Comparison of ENCODE assay signal across 18 cellular contexts in the genomic region with DNA sequence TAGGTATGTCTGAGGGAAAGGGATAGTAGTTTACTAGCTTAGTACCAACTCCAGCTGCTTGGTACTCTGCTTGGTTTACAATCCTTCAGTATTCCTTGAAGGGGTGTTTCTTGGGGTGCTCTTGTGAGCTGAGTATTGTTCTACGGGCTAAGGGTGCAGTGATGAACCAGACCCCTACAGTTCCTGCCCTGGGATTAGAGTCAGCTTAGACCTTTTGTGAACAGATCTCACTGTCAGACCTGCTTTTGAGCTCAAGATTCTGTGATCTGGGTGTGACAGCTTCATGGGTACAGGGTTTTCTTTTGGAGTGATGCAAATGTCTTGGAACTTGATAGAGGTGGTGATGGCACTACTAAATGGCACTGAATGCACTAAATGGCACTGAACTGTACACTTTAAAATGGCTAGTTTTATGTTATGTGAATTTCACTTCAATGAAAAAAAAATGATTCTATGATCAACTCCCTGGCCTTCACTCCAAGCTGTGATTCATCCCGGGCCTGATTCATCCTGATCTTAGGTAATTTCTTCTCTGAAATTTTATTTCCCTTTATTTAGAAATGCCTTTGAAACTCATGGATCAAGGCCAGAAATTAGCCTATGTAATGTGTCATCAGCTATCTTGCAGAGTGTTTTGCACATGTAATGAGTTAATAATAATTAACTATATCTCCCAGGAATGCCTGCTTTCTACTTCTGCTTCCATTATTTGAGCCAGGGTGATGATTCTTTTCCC.
DNase-seq lines count a peak whose midpoint lies in the region; ATAC-seq and TF ChIP-seq lines count a peak whose summit lies in the region.
"Had no signal": no experiment of that assay in that cellular context is flagged by ENCODE, and none has a peak within 500 bp of the region (broad histone marks: within the 10 kb centered on the region; RNA-seq: fewer than 3 reads in every experiment).

No MANE protein-coding gene starts in this region.

- no peak overlapping the region for H3K4me3 Mint-ChIP-seq in progenitor cell of endocrine pancreas (ENCODE audit: low read depth)
- H3K4me3 Mint-ChIP-seq: HFFc6; naive thymus-derived CD4-positive, alpha-beta T cell; stimulated activated naive B cell treated with anti-CD40 and anti-IgM and Interleukin-4, amounts not matched to agents 10 μg/mL and 1 μg/mL and 100 μg/mL, for 72 hours; T-helper 1 cell treated with Interleukin-12 subunit alpha and Interleukin-12 subunit beta and Interleukin-4 antibody, amounts not matched to agents 30 μg/mL and 1 μg/mL, for 36 hours had no signal

- POLR2A ChIA-PET in SK-N-SH (lab: Yijun Ruan, JAX): interaction anchor here (1.0 kb wide), 1 partner anchor 9 kb away, joined by 3 read pairs; no protein-coding TSS in a partner anchor

- H2AFZ ChIP-seq in SK-N-SH (ENCODE audit: low read depth) (peak overlapping the region; percentile 0; the same call in 1 of the 2 replicates), fibroblast of lung (ENCODE audit: low read length) (no peak overlapping the region), hepatocyte (no peak overlapping the region)

- no peaks in the 10 kb centered on the region for H3K36me3 ChIP-seq in SK-N-SH (replicated peaks in 1 of 2; ENCODE audit: control insufficient read depth in 1 of 2, insufficient read depth in 2 of 2, low read length in 1 of 2)
- no peaks in the 10 kb centered on the region for H3K36me3 ChIP-seq in fibroblast of lung (ENCODE audit: control insufficient read depth, insufficient read depth, low read length)
- no peaks in the 10 kb centered on the region for H3K36me3 ChIP-seq in gastroesophageal sphincter
- no peaks in the 10 kb centered on the region for H3K36me3 ChIP-seq in hepatocyte (replicated peaks; ENCODE audit: insufficient read depth, low read depth)
- H3K36me3 ChIP-seq: BLaER1, colonic mucosa, lower lobe of right lung, tibial nerve had no signal

- CTCF ChIA-PET in SK-N-SH (lab: Yijun Ruan, JAX): interaction anchor here (0.6 to 2.2 kb wide), 5 partner anchors 12 to 505 kb away, joined by 3 to 7 read pairs (median 3); no protein-coding TSS in a partner anchor

- no peaks in the 10 kb centered on the region for H3K27me3 Mint-ChIP-seq in progenitor cell of endocrine pancreas
- H3K27me3 Mint-ChIP-seq: stimulated activated naive B cell treated with anti-CD40 and anti-IgM and Interleukin-4, amounts not matched to agents 10 μg/mL and 1 μg/mL and 100 μg/mL, for 72 hours had no signal

- ATAC-seq in gastroesophageal sphincter: no peak
- ATAC-seq: lower lobe of right lung; naive thymus-derived CD4-positive, alpha-beta T cell; stimulated activated naive B cell treated with anti-CD40 and anti-IgM and Interleukin-4, amounts not matched to agents 10 μg/mL and 1 μg/mL and 100 μg/mL, for 72 hours had no signal

- TF ChIP-seq POLR2A in gastroesophageal sphincter (IDR thresholded peaks at IDR 0.05): no peak

- peak overlapping the region; percentile 2 for H3K4me2 ChIP-seq in SK-N-SH
- H3K4me2 ChIP-seq in fibroblast of lung (ENCODE audit: extremely low read depth, insufficient read depth, low read length): no peak overlapping the region
- H3K4me2 ChIP-seq in hepatocyte: no peak overlapping the region
- H3K4me2 ChIP-seq: BLaER1 had no signal

- no peaks in the 10 kb centered on the region for H3K4me1 Mint-ChIP-seq in progenitor cell of endocrine pancreas (ENCODE audit: low read depth)
- H3K4me1 Mint-ChIP-seq: stimulated activated naive B cell treated with anti-CD40 and anti-IgM and Interleukin-4, amounts not matched to agents 10 μg/mL and 1 μg/mL and 100 μg/mL, for 72 hours had no signal

- peak; percentile 54 for DNase-seq in GM04504 (ENCODE audit: low read depth)
- DNase-seq in SK-N-SH: no peak
- peak; percentile 54 to 71 for DNase-seq in fibroblast of lung (ENCODE audit: low read depth in 2 of 2)
- peak; percentile 12 for DNase-seq in skeletal muscle cell (ENCODE audit: low read depth)
- DNase-seq in progenitor cell of endocrine pancreas (ENCODE audit: low spot score, unreplicated experiment): no peak
- no peak for DNase-seq in SK-N-DZ (ENCODE audit: low spot score)
- no peak for DNase-seq in hepatocyte (ENCODE audit: low spot score)
- DNase-seq: amygdala; colonic mucosa; HFFc6; lower lobe of right lung; naive thymus-derived CD4-positive, alpha-beta T cell; stimulated activated CD4-positive, alpha-beta T cell treated with anti-CD3 and anti-CD28 coated beads, Interleukin-12 subunit alpha, Interleukin-12 subunit beta, amount 100 ng/mL, for 4 hours; stimulated activated naive B cell treated with anti-CD40 and anti-IgM and Interleukin-4, amounts not matched to agents 10 μg/mL and 1 μg/mL and 100 μg/mL, for 72 hours had no signal

- no peak overlapping the region for H3K4me3 ChIP-seq in SK-N-SH (ENCODE audit: low read depth in 2 of 2, low read length in 1 of 2)
- no peak overlapping the region for H3K4me3 ChIP-seq in fibroblast of lung (replicated peaks in 1 of 4; ENCODE audit: control extremely low read depth in 1 of 4, insufficient read depth in 1 of 4, low read depth in 3 of 4, low read length in 4 of 4)
- no peak overlapping the region for H3K4me3 ChIP-seq in skeletal muscle cell (ENCODE audit: low read depth, low read length)
- H3K4me3 ChIP-seq in gastroesophageal sphincter: no peak overlapping the region
- H3K4me3 ChIP-seq in hepatocyte: no peak overlapping the region
- H3K4me3 ChIP-seq: BLaER1, colonic mucosa, lower lobe of right lung, tibial nerve had no signal

- no peaks in the 10 kb centered on the region for H3K9me3 ChIP-seq in SK-N-SH
- no peaks in the 10 kb centered on the region for H3K9me3 ChIP-seq in fibroblast of lung (ENCODE audit: control insufficient read depth, insufficient read depth, low read depth, low read length)
- no peaks in the 10 kb centered on the region for H3K9me3 ChIP-seq in gastroesophageal sphincter
- no peaks in the 10 kb centered on the region for H3K9me3 ChIP-seq in hepatocyte (ENCODE audit: low read depth)
- H3K9me3 ChIP-seq: colonic mucosa, lower lobe of right lung had no signal

- peaks cover 4% of the 10 kb centered on the region for H3F3A ChIP-seq in SK-N-SH (replicated peaks; ENCODE audit: insufficient read depth)

- H3K79me2 ChIP-seq in SK-N-SH (ENCODE audit: insufficient read depth): no peaks in the 10 kb centered on the region
- H3K79me2 ChIP-seq in fibroblast of lung (ENCODE audit: control insufficient read depth, insufficient read depth, low read length): no peaks in the 10 kb centered on the region
- H3K79me2 ChIP-seq in hepatocyte: no peaks in the 10 kb centered on the region

- TF ChIP-seq RAD21 in SK-N-SH (IDR thresholded peaks at IDR 0.05; ENCODE audit: low read length): no peak

- TF ChIP-seq EP300 in SK-N-SH (IDR thresholded peaks at IDR 0.05; ENCODE audit: borderline replicate concordance in 1 of 2, low read depth in 1 of 2, low read length in 1 of 2): 0 out of 4 replicates have a peak, but pooled peaks of 1 of the 2 experiments have one; percentile 38
- no peak for TF ChIP-seq EP300 in gastroesophageal sphincter (IDR thresholded peaks at IDR 0.05)

- no peak overlapping the region for H3K27ac Mint-ChIP-seq in progenitor cell of endocrine pancreas
- H3K27ac Mint-ChIP-seq: HFFc6; naive thymus-derived CD4-positive, alpha-beta T cell; stimulated activated naive B cell treated with anti-CD40 and anti-IgM and Interleukin-4, amounts not matched to agents 10 μg/mL and 1 μg/mL and 100 μg/mL, for 72 hours; T-helper 1 cell treated with Interleukin-12 subunit alpha and Interleukin-12 subunit beta and Interleukin-4 antibody, amounts not matched to agents 30 μg/mL and 1 μg/mL, for 36 hours had no signal

- H3K9me2 ChIP-seq in SK-N-SH: no peaks in the 10 kb centered on the region
- H3K9me2 ChIP-seq in hepatocyte (replicated peaks; ENCODE audit: insufficient read depth): no peaks in the 10 kb centered on the region

- H3K4me1 ChIP-seq in SK-N-SH (ENCODE audit: control insufficient read depth in 1 of 2, insufficient read depth in 2 of 2, low read depth in 1 of 2, low read length in 1 of 2) (peaks cover 4 to 9% of the 10 kb centered on the region in 2 experiments; a peak in 2 of 4 replicates), fibroblast of lung (ENCODE audit: control insufficient read depth, extremely low read depth, insufficient read depth, low read length) (no peaks in the 10 kb centered on the region), gastroesophageal sphincter (no peaks in the 10 kb centered on the region), hepatocyte (ENCODE audit: insufficient read depth) (no peaks in the 10 kb centered on the region)
- H3K4me1 ChIP-seq: BLaER1, colonic mucosa, lower lobe of right lung, tibial nerve had no signal

- TF ChIP-seq CTCF in SK-N-SH (IDR thresholded peaks at IDR 0.05): no peak
- TF ChIP-seq CTCF in fibroblast of lung (conservative IDR thresholded peaks at IDR 0.05 in 1 of 2, IDR thresholded peaks at IDR 0.05 in 1 of 2; ENCODE audit: low read depth in 1 of 2, low read length in 2 of 2): no peak
- TF ChIP-seq CTCF in gastroesophageal sphincter (IDR thresholded peaks at IDR 0.05): no peak
- no peak for TF ChIP-seq CTCF in progenitor cell of endocrine pancreas (IDR thresholded peaks at IDR 0.05; ENCODE audit: unreplicated experiment)
- no peak for TF ChIP-seq CTCF in hepatocyte (IDR thresholded peaks at IDR 0.05; ENCODE audit: poor library complexity)

- H3K27me3 ChIP-seq in SK-N-SH (ENCODE audit: insufficient read depth): no peaks in the 10 kb centered on the region
- H3K27me3 ChIP-seq in fibroblast of lung (ENCODE audit: control insufficient read depth, insufficient read depth, low read length): no peaks in the 10 kb centered on the region
- no peaks in the 10 kb centered on the region for H3K27me3 ChIP-seq in gastroesophageal sphincter
- no peaks in the 10 kb centered on the region for H3K27me3 ChIP-seq in hepatocyte
- H3K27me3 ChIP-seq: BLaER1, colonic mucosa, tibial nerve had no signal

- WGBS in SK-N-SH (ENCODE audit: low lambda C conversion rate): 27% methylated on average over 2 of the region's 2 CpGs
- WGBS in gastroesophageal sphincter (ENCODE audit: low coverage in 1 of 2), 2 donors: 27 to 50% methylated on average over 1 of the region's 2 CpGs
- WGBS in hepatocyte (ENCODE audit: low lambda C conversion rate, missing lambda C conversion rate): 89% methylated on average over 2 of the region's 2 CpGs

- H3K36me3 Mint-ChIP-seq in progenitor cell of endocrine pancreas (ENCODE audit: insufficient read depth): no peaks in the 10 kb centered on the region
- H3K36me3 Mint-ChIP-seq: naive thymus-derived CD4-positive, alpha-beta T cell; stimulated activated naive B cell treated with anti-CD40 and anti-IgM and Interleukin-4, amounts not matched to agents 10 μg/mL and 1 μg/mL and 100 μg/mL, for 72 hours had no signal

- H3K27ac ChIP-seq in SK-N-SH (ENCODE audit: low read depth in 2 of 2, low read length in 1 of 2) (peak overlapping the region in 1 of 2 experiments; percentile 20), fibroblast of lung (ENCODE audit: insufficient read depth, low read length) (no peak overlapping the region), gastroesophageal sphincter (no peak overlapping the region), hepatocyte (no peak overlapping the region)
- H3K27ac ChIP-seq: BLaER1, colonic mucosa, lower lobe of right lung, tibial nerve had no signal

- no peak overlapping the region for H3K9ac ChIP-seq in SK-N-SH
- no peak overlapping the region for H3K9ac ChIP-seq in fibroblast of lung (ENCODE audit: insufficient read depth, low read length)
- H3K9ac ChIP-seq: BLaER1 had no signal

- no peaks in the 10 kb centered on the region for H4K20me1 ChIP-seq in SK-N-SH (ENCODE audit: insufficient read depth)
- no peaks in the 10 kb centered on the region for H4K20me1 ChIP-seq in fibroblast of lung (ENCODE audit: control insufficient read depth, extremely low read depth, insufficient read depth, low read length)
- H4K20me1 ChIP-seq in hepatocyte (ENCODE audit: insufficient read depth, poor library complexity, severe bottlenecking): no peaks in the 10 kb centered on the region
- H4K20me1 ChIP-seq: BLaER1 had no signal

- H3K9me3 Mint-ChIP-seq in progenitor cell of endocrine pancreas (ENCODE audit: low read depth): peaks cover 3% of the 10 kb centered on the region
- H3K9me3 Mint-ChIP-seq: T-helper 1 cell treated with Interleukin-12 subunit alpha and Interleukin-12 subunit beta and Interleukin-4 antibody, amounts not matched to agents 30 μg/mL and 1 μg/mL, for 36 hours had no signal

Comparison
In these comparisons a context has a peak if more than half of its experiments do, and no peak if none do; other contexts are left out.
1. DNase-seq: peak in GM04504 (single experiment), fibroblast of lung (2 of 2) and skeletal muscle cell (single experiment); none in SK-N-SH (single experiment), progenitor cell of endocrine pancreas (single experiment), SK-N-DZ (single experiment) and hepatocyte (single experiment).